Comparison of ENCODE assay signal across 8 cellular contexts in the genomic region with DNA sequence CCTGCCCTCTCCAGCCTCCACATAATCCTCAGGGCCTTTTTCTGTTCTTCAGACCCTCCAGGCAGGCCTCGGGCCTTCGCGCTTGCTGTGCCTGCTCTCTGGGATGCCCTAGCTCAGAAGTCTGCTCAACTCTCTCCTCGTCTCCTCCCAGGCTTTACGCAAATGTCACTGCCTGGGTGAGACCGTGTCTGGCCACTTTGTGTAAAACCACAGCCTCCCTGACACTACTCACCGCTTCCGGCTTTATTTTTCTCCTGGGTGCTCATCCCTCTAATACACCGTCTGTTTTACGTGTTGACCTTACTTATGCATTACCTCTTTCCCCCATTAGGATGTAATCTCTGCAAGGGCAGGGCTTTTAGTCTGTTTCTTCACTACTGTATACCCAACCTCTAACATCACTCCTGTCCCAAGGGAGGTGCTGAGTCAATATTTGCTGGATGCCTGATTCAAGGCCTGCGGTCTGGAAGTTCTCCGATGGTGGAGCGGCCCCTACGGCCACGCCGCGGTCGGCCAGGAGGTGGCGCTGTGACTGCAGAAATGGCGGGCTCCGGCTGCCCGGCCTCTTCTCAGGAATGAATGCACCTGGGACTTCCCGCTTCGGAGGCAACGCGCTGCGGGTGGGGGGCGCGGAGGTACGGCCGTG. TPM values are rescaled to one million over a fixed set of nuclear protein-coding genes. Genes with fewer than 3 reads are reported as not detected.
DNase-seq lines count a peak whose midpoint lies in the region; ATAC-seq, FAIRE-seq and TF ChIP-seq lines count a peak whose summit lies in the region.

No MANE protein-coding gene starts in this region.

- peaks cover 0 to 5% of the 10 kb centered on the region in 2 experiments for H4K20me1 ChIP-seq in H1 (replicated peaks in 1 of 2; ENCODE audit: control insufficient read depth in 1 of 2, insufficient read depth in 2 of 2, low read length in 2 of 2)

- H2BK5ac ChIP-seq in H1 (ENCODE audit: low read depth, low read length), result peak overlapping the region; percentile 52; the same call in 1 of the 2 replicates

- peak overlapping the region in 1 of 2 experiments; percentile 73; a peak in 3 of 4 replicates for H3K4me2 ChIP-seq in H1 (ENCODE audit: insufficient read depth in 1 of 2, low read depth in 2 of 2, low read length in 2 of 2)

- H3K27ac Mint-ChIP-seq in activated CD8-positive, alpha-beta T cell treated with anti-CD3 and anti-CD28 coated beads, Interleukin-2, amount 10 ng/mL, durations not matched to agents 7 days and 5 days, result no peak overlapping the region

- H3K9me3 Mint-ChIP-seq in activated CD8-positive, alpha-beta T cell treated with anti-CD3 and anti-CD28 coated beads, Interleukin-2, amount 10 ng/mL, durations not matched to agents 7 days and 5 days (ENCODE audit: insufficient read depth), result no peaks in the 10 kb centered on the region

- TF ChIP-seq POLR2A in H1 (IDR thresholded peaks at IDR 0.05; ENCODE audit: control extremely low read depth in 1 of 2, low read depth in 2 of 2, low read length in 2 of 2), result no peak

- no peak overlapping the region for H3K23ac ChIP-seq in H1 (ENCODE audit: insufficient read length)

- H3K4me3 ChIP-seq in HL-60 (replicated peaks; ENCODE audit: insufficient read depth, low read length) (no peak overlapping the region), H1 (ENCODE audit: extremely low read depth in 1 of 4, insufficient read depth in 2 of 4, low read depth in 3 of 4, low read length in 4 of 4) (peak overlapping the region in 2 of 4 experiments; percentile 19 to 50; a peak in 3 of 8 replicates)

- H4K8ac ChIP-seq in H1 (ENCODE audit: extremely low read depth, insufficient read depth, low read length), result peak overlapping the region; percentile 45; the same call in 1 of the 2 replicates

- H3K9me3 ChIP-seq in H1 (ENCODE audit: insufficient read depth in 2 of 2, low read depth in 1 of 2, low read length in 1 of 2), result no peaks in the 10 kb centered on the region

- H3K4me3 Mint-ChIP-seq in activated CD8-positive, alpha-beta T cell treated with anti-CD3 and anti-CD28 coated beads, Interleukin-2, amount 10 ng/mL, durations not matched to agents 7 days and 5 days, result no peak overlapping the region

- no peaks in the 10 kb centered on the region for H3K36me3 Mint-ChIP-seq in activated CD8-positive, alpha-beta T cell treated with anti-CD3 and anti-CD28 coated beads, Interleukin-2, amount 10 ng/mL, durations not matched to agents 7 days and 5 days (ENCODE audit: low read depth)

- no peak for TF ChIP-seq EP300 in H1 (IDR thresholded peaks at IDR 0.05; ENCODE audit: borderline replicate concordance in 1 of 2, low read depth in 2 of 2, low read length in 2 of 2)

- TF ChIP-seq RAD21 in H1 (IDR thresholded peaks at IDR 0.05 in 1 of 2, conservative IDR thresholded peaks at IDR 0.05 in 1 of 2; ENCODE audit: low read depth in 2 of 2, low read length in 2 of 2), result peak; percentile 97 to 98

- TF ChIP-seq CTCF in HL-60 (IDR thresholded peaks at IDR 0.05; ENCODE audit: insufficient read depth, low read length) (peak; percentile 90), H1 (IDR thresholded peaks at IDR 0.05; ENCODE audit: control extremely low read depth in 1 of 3, insufficient read depth in 1 of 3, low read depth in 1 of 3, low read length in 3 of 3) (peak; percentile 95 to 98 (median 98))

- H2BK15ac ChIP-seq in H1 (ENCODE audit: low read length), result peak overlapping the region; percentile 61; the same call in 1 of the 2 replicates

- no peak overlapping the region for H2BK120ac ChIP-seq in H1 (replicated peaks; ENCODE audit: low read depth, low read length)

- peak overlapping the region; percentile 93 for H4K91ac ChIP-seq in H1 (replicated peaks; ENCODE audit: insufficient read length, low read length)

- POLR2A ChIA-PET in activated CD8-positive, alpha-beta T cell treated with anti-CD3 and anti-CD28 coated beads, Interleukin-2, amount 10 ng/mL, durations not matched to agents 7 days and 5 days (lab: Charles Lee), result no interaction called here
- POLR2A ChIA-PET in H1 (lab: Charles Lee; ENCODE audit: partially characterized antibody), result interaction anchor here (1.2 kb wide), 1 partner anchor 85 kb away, joined by 3 read pairs; no protein-coding TSS in a partner anchor

- no peak overlapping the region for H2AK5ac ChIP-seq in H1 (ENCODE audit: low read depth, low read length)

- 0 out of 2 replicates have a peak overlapping the region, but pooled peaks have one; percentile 71 for H3K18ac ChIP-seq in H1 (ENCODE audit: extremely low read depth, low read length)

- H3K4me1 Mint-ChIP-seq in activated CD8-positive, alpha-beta T cell treated with anti-CD3 and anti-CD28 coated beads, Interleukin-2, amount 10 ng/mL, durations not matched to agents 7 days and 5 days (ENCODE audit: low read depth), result no peaks in the 10 kb centered on the region

- peak overlapping the region; percentile 72; the same call in 1 of the 2 replicates for H2AFZ ChIP-seq in H1 (ENCODE audit: low read length)

- no peak overlapping the region for H3K27ac ChIP-seq in HL-60 (replicated peaks)
- H3K27ac ChIP-seq in H1 (ENCODE audit: low read depth, low read length), result no peak overlapping the region

- no peak overlapping the region for H3K56ac ChIP-seq in H1 (replicated peaks; ENCODE audit: insufficient read length, low read depth, low read length)

- no peak overlapping the region for H2BK20ac ChIP-seq in H1 (ENCODE audit: low read length)

- no peaks in the 10 kb centered on the region for H3K79me2 ChIP-seq in H1 (ENCODE audit: control insufficient read depth in 1 of 2, insufficient read depth in 2 of 2, low read length in 2 of 2)

- peak; percentile 58 for FAIRE-seq in H1 (lab: Jason Lieb, UNC)

- H3K23me2 ChIP-seq in H1 (ENCODE audit: low read depth, low read length), result peaks cover 1% of the 10 kb centered on the region; the same call in 1 of the 2 replicates

- H3K27me3 Mint-ChIP-seq in activated CD8-positive, alpha-beta T cell treated with anti-CD3 and anti-CD28 coated beads, Interleukin-2, amount 10 ng/mL, durations not matched to agents 7 days and 5 days (ENCODE audit: low read depth), result peaks cover 4% of the 10 kb centered on the region

- ATAC-seq in activated CD8-positive, alpha-beta T cell treated with anti-CD3 and anti-CD28 coated beads, Interleukin-2, amount 10 ng/mL, durations not matched to agents 7 days and 5 days, result peak; percentile 77
- no peak for ATAC-seq in HG03457 (IDR thresholded peaks at IDR 0.05; ENCODE audit: unreplicated experiment)

- CTCF ChIA-PET in activated CD8-positive, alpha-beta T cell treated with anti-CD3 and anti-CD28 coated beads, Interleukin-2, amount 10 ng/mL, durations not matched to agents 7 days and 5 days (lab: Charles Lee), result interaction anchor here (0.9 to 1.6 kb wide), 6 partner anchors 18 to 248 kb away, joined by 3 to 6 read pairs (median 4); a partner anchor contains a TSS
- CTCF ChIA-PET in H1 (lab: Charles Lee; ENCODE audit: partially characterized antibody), result interaction anchor here (0.6 to 9.8 kb wide), 49 partner anchors 10 to 632 kb away, joined by 3 to 160 read pairs (median 4); a partner anchor contains a TSS

- no peak overlapping the region for H3K4ac ChIP-seq in H1 (replicated peaks; ENCODE audit: insufficient read length, low read depth, low read length)

- H3K36me3 ChIP-seq in H1 (ENCODE audit: control insufficient read depth in 2 of 4, insufficient read depth in 4 of 4, low read length in 3 of 4), result no peaks in the 10 kb centered on the region

- H3K4me1 ChIP-seq in H1 (replicated peaks in 1 of 4; ENCODE audit: control insufficient read depth in 3 of 4, insufficient read depth in 4 of 4, low read length in 3 of 4), result 0 out of 7 replicates have a peak, but pooled peaks cover 0 to 2% (median 0%) of the 10 kb centered on the region in 4 experiments

- H3K27me3 ChIP-seq in HL-60 (ENCODE audit: insufficient read depth, poor library complexity, severe bottlenecking) (peaks cover 3% of the 10 kb centered on the region), H1 (replicated peaks in 1 of 4; ENCODE audit: control insufficient read depth in 3 of 4, extremely low read depth in 1 of 4, insufficient read depth in 3 of 4, low read length in 3 of 4) (no peaks in the 10 kb centered on the region; a peak in 2 of 7 replicates)

- WGBS in H1 (ENCODE audit: extremely low coverage in 1 of 2, insufficient coverage in 1 of 2, insufficient read length in 1 of 2, insufficient replicate concordance in 2 of 2, low coverage in 1 of 2, low lambda C conversion rate in 2 of 2, missing lambda C conversion rate in 1 of 2), 2 experiments, result 35% methylated on average over 31 of the region's 31 CpGs; no CpG with 5 or more reads in 1 of the 2 experiments

- no peak overlapping the region for H3K9ac ChIP-seq in H1 (replicated peaks in 1 of 4; ENCODE audit: extremely low read depth in 1 of 4, low read depth in 3 of 4, low read length in 3 of 4)

- H3K14ac ChIP-seq in H1 (ENCODE audit: insufficient read length), result no peak overlapping the region

- H3K79me1 ChIP-seq in H1 (ENCODE audit: low read depth, low read length), result no peaks in the 10 kb centered on the region

- H4K5ac ChIP-seq in H1 (ENCODE audit: insufficient read length, low read depth, low read length), result no peak overlapping the region

- DNase-seq in GM04504 (ENCODE audit: low read depth), result peak; percentile 94
- DNase-seq in HL-60 (ENCODE audit: low read depth in 1 of 2, low spot score in 1 of 2), result peak; percentile 63 to 78
- DNase-seq in NCI-H774 (lab: John Stamatoyannopoulos, UW), result peak; percentile 76
- peak; percentile 73 for DNase-seq in activated CD8-positive, alpha-beta T cell treated with anti-CD3 and anti-CD28 coated beads, Interleukin-2, amount 10 ng/mL, durations not matched to agents 7 days and 5 days
- peak in 1 of 2 experiments; percentile 100 for DNase-seq in H1 (ENCODE audit: low read depth in 1 of 2, low spot score in 2 of 2)
- DNase-seq in medulla oblongata (ENCODE audit: extremely low spot score), result peak; percentile 78
- peak; percentile 35 for DNase-seq in stimulated activated CD8-positive, alpha-beta memory T cell treated with anti-CD3 and anti-CD28 coated beads, Interleukin-15, amount 100 ng/mL, for 1 hour (ENCODE audit: low read depth)

- peak overlapping the region; percentile 75; the same call in 1 of the 2 replicates for H2BK12ac ChIP-seq in H1 (ENCODE audit: low read depth, low read length)

TF ChIP-seq in H1, 55 proteins besides CTCF, POLR2A, EP300 and RAD21 (continues in another document):
- peak; percentile 50; the same call in 1 of the 2 replicates for TF ChIP-seq BACH1 (IDR thresholded peaks at IDR 0.05; ENCODE audit: low read length)
- TF ChIP-seq YY1 (IDR thresholded peaks at IDR 0.05; ENCODE audit: low read depth, low read length), result peak; percentile 87

RNA-seq across cellular contexts. Expression of a gene that starts 58.2 kb away (rescaled TPM):
- total RNA-seq in activated CD8-positive, alpha-beta T cell treated with anti-CD3 and anti-CD28 coated beads, Interleukin-2, amount 10 ng/mL, durations not matched to agents 7 days and 5 days, result not detected
- total RNA-seq in H1 (2021; fragmentation: NEBNext Ultra II Directional; extraction: Animal tissue kit (Norgen Biotek cat#: 25700)), result 259 and 286 TPM in 2 replicates
- 2,050 and 2,479 TPM in 2 replicates for polyA plus RNA-seq in H1 (2011; rRNA removed)
- polyA plus RNA-seq in H1 (2011; cell fraction: cytosol; rRNA removed), result 1,448 TPM
- 660 TPM for polyA plus RNA-seq in H1 (2011; cell fraction: nucleus; rRNA removed)
- polyA plus RNA-seq in H1 (2012, experiment 1 of 2), result 327 to 599 TPM (median 496 TPM) in 4 replicates
- polyA plus RNA-seq in H1 (2012, experiment 2 of 2), result 595 TPM
- 909 TPM for polyA plus RNA-seq in H1 (2013, experiment 1 of 2)
- polyA plus RNA-seq in H1 (2013, experiment 2 of 2), result 1,095 TPM
- polyA minus RNA-seq in H1 (2011; rRNA and poly(A)+ RNA removed), result 708 and 816 TPM in 2 replicates
- polyA minus RNA-seq in H1 (2011; cell fraction: cytosol; rRNA and poly(A)+ RNA removed), result 233 TPM
- 264 TPM for polyA minus RNA-seq in H1 (2011; cell fraction: nucleus; rRNA and poly(A)+ RNA removed)

Comparison
In these comparisons a context has a peak if more than half of its experiments do, and no peak if none do; other contexts are left out.
1. RNA of a gene that starts 58.2 kb away (total RNA-seq): 259 to 286 TPM in H1; not detected in activated CD8-positive, alpha-beta T cell treated with anti-CD3 and anti-CD28 coated beads, Interleukin-2, amount 10 ng/mL, durations not matched to agents 7 days and 5 days; every median in the first group is over 100 times any median in the second.